24 cellular contexts compared by ENCODE assay signal in genomic region chr2:17542471-17542870, GRCh38. TPM values are rescaled to one million over a fixed set of nuclear protein-coding genes. Genes with fewer than 3 reads are reported as not detected.
A peak's percentile ranks its signal among the peaks of the same experiment; 100 is the strongest.
DNase-seq lines count a peak whose midpoint lies in the region; ATAC-seq, FAIRE-seq and TF ChIP-seq lines count a peak whose summit lies in the region.
"Had no signal": no experiment of that assay in that cellular context is flagged by ENCODE, and none has a peak within 500 bp of the region (broad histone marks: within the 10 kb centered on the region; RNA-seq: fewer than 3 reads in every experiment).

No MANE protein-coding gene starts in this region.

- no peak overlapping the region for H3K4ac ChIP-seq in mesendoderm (ENCODE audit: low read depth, low read length)

- peaks cover 52% of the 10 kb centered on the region for H3K4me1 ChIP-seq in HepG2 (ENCODE audit: insufficient read depth, low read length)
- H3K4me1 ChIP-seq in right lobe of liver: peaks cover 0 to 38% (median 2%) of the 10 kb centered on the region in 4 donors
- H3K4me1 ChIP-seq in esophagus squamous epithelium: peaks cover 0 to 84% (median 5%) of the 10 kb centered on the region in 3 donors
- H3K4me1 ChIP-seq in mesendoderm (ENCODE audit: control insufficient read depth, low read depth, low read length): peaks cover 13% of the 10 kb centered on the region
- H3K4me1 ChIP-seq in left ventricle myocardium inferior: peaks cover 36% of the 10 kb centered on the region
- H3K4me1 ChIP-seq in effector memory CD4-positive, alpha-beta T cell (ENCODE audit: control insufficient read depth, insufficient read depth, low read length, poor library complexity, severe bottlenecking): no peaks in the 10 kb centered on the region
- H3K4me1 ChIP-seq: BE2C had no signal

- peak overlapping the region; percentile 3 for H3K18ac ChIP-seq in mesendoderm (ENCODE audit: low read length)

- H4K8ac ChIP-seq in mesendoderm (ENCODE audit: low read depth, low read length): no peak overlapping the region

- CTCF ChIA-PET in HepG2 (lab: Yijun Ruan, JAX; ENCODE audit: low intra/inter-chr PET ratio, low total read pairs): no interaction called here

- TF ChIP-seq POLR2A in HepG2 (IDR thresholded peaks at IDR 0.05; ENCODE audit: insufficient read depth in 1 of 2, low read depth in 2 of 2, low read length in 2 of 2) (no peak), right lobe of liver (IDR thresholded peaks at IDR 0.05) (no peak), esophagus squamous epithelium (IDR thresholded peaks at IDR 0.05) (no peak)

- TF ChIP-seq CTCF in HepG2 (CRISPR knock-in tag; IDR thresholded peaks at IDR 0.05) (no peak), right lobe of liver (IDR thresholded peaks at IDR 0.05) (no peak), esophagus squamous epithelium (IDR thresholded peaks at IDR 0.05) (no peak), left ventricle myocardium inferior (IDR thresholded peaks at IDR 0.05; ENCODE audit: borderline replicate concordance) (no peak)

- H3K4me3 ChIP-seq in HepG2 (replicated peaks in 1 of 3; ENCODE audit: insufficient read depth in 1 of 3, low read depth in 2 of 3, low read length in 3 of 3) (peak overlapping the region; percentile 78 to 97 (median 83)), right lobe of liver (no peak overlapping the region), esophagus squamous epithelium (peak overlapping the region; percentile 42 to 72 (median 61)), mesendoderm (ENCODE audit: low read length) (no peak overlapping the region), left ventricle myocardium inferior (no peak overlapping the region)
- no peak overlapping the region for H3K4me3 ChIP-seq in effector memory CD4-positive, alpha-beta T cell (ENCODE audit: insufficient read depth, low read depth, low read length, poor library complexity, severe bottlenecking)
- H3K4me3 ChIP-seq: GM23248 had no signal

- no peak overlapping the region for H4K5ac ChIP-seq in mesendoderm (ENCODE audit: low read length)

- peak overlapping the region; percentile 43 for H2AK5ac ChIP-seq in mesendoderm (ENCODE audit: low read length)

- H3K27ac ChIP-seq in HepG2 (ENCODE audit: extremely low read length, insufficient read depth, low read length) (peak overlapping the region; percentile 94), right lobe of liver (no peak overlapping the region), esophagus squamous epithelium (peak overlapping the region in 3 of 4 donors; percentile 82 to 92 (median 88)), mesendoderm (ENCODE audit: low read depth, low read length) (no peak overlapping the region), left ventricle myocardium inferior (replicated peaks) (no peak overlapping the region)
- H3K27ac ChIP-seq in effector memory CD4-positive, alpha-beta T cell (ENCODE audit: insufficient read depth, low read length, poor library complexity, severe bottlenecking): no peak overlapping the region
- H3K27ac ChIP-seq: GM23248 had no signal

- DNase-seq in HepG2 (ENCODE audit: low spot score): no peak
- DNase-seq in right lobe of liver: no peak
- no peak for DNase-seq in esophagus squamous epithelium (lab: John Stamatoyannopoulos, UW)
- DNase-seq in mesendoderm: no peak
- no peak for DNase-seq in left ventricle myocardium inferior
- DNase-seq in effector memory CD4-positive, alpha-beta T cell: no peak
- DNase-seq: 8988T; BE2C; Calu3; CD4-positive, alpha-beta T cell; GM23248; NCI-H1105 treated with DMSO at 0.1 percent for 48 hours; NCI-H1694 treated with DMSO at 0.1 percent for 48 hours; NCI-H2107; NCI-H345; NCI-H526 treated with DMSO at 0.1 percent for 48 hours; NK-92 treated with Interleukin-12 subunit alpha and Interleukin-12 subunit beta, amount 100 ng/mL, for 24 hours; SHP77 treated with DMSO at 0.1 percent for 48 hours had no signal

- H3K9me3 ChIP-seq in HepG2 (ENCODE audit: low read length) (no peaks in the 10 kb centered on the region), right lobe of liver (no peaks in the 10 kb centered on the region), esophagus squamous epithelium (no peaks in the 10 kb centered on the region), left ventricle myocardium inferior (replicated peaks) (no peaks in the 10 kb centered on the region)
- H3K9me3 ChIP-seq in effector memory CD4-positive, alpha-beta T cell (ENCODE audit: control insufficient read depth, low read length): no peaks in the 10 kb centered on the region
- H3K9me3 ChIP-seq: BE2C had no signal

- intact Hi-C loops in HepG2 (cut with micrococcal nuclease; ENCODE audit: unreplicated experiment) (loop anchor here (5.0 kb wide), 1 partner anchor 210 kb away; the partner anchor contains the start of genes GEN1 and SMC6), right lobe of liver (cut with DNase I) (no loop called here), esophagus squamous epithelium (cut with DNase I) (no loop called here), left ventricle myocardium inferior (cut with micrococcal nuclease) (no loop called here)

- H3K56ac ChIP-seq in mesendoderm (ENCODE audit: low read length): peak overlapping the region; percentile 1

- TF ChIP-seq EP300 in HepG2 (IDR thresholded peaks at IDR 0.05; ENCODE audit: low read depth in 2 of 2, low read length in 2 of 2) (no peak), HepG2 (CRISPR knock-in tag; IDR thresholded peaks at IDR 0.05; ENCODE audit: borderline replicate concordance) (no peak)

- H3K36me3 ChIP-seq in HepG2 (replicated peaks in 1 of 2; ENCODE audit: control insufficient read depth in 1 of 2, insufficient read depth in 2 of 2, low read length in 2 of 2) (no peaks in the 10 kb centered on the region), right lobe of liver (no peaks in the 10 kb centered on the region), esophagus squamous epithelium (no peaks in the 10 kb centered on the region), mesendoderm (ENCODE audit: control insufficient read depth, insufficient read depth, low read length) (no peaks in the 10 kb centered on the region), left ventricle myocardium inferior (no peaks in the 10 kb centered on the region)
- no peaks in the 10 kb centered on the region for H3K36me3 ChIP-seq in effector memory CD4-positive, alpha-beta T cell (ENCODE audit: control insufficient read depth, insufficient read depth, low read length)
- H3K36me3 ChIP-seq: BE2C had no signal

- H3K79me2 ChIP-seq in HepG2 (ENCODE audit: insufficient read depth, low read length) (peaks cover 77% of the 10 kb centered on the region), mesendoderm (ENCODE audit: control insufficient read depth, insufficient read depth, low read length) (peaks cover 15% of the 10 kb centered on the region)

- H3K4me2 ChIP-seq in HepG2 (ENCODE audit: low read depth, low read length) (peak overlapping the region; percentile 97), mesendoderm (ENCODE audit: low read length) (no peak overlapping the region)

- no peak for TF ChIP-seq RAD21 in HepG2 (CRISPR knock-in tag; IDR thresholded peaks at IDR 0.05)

- in situ Hi-C loops in HepG2 (cut with HindIII; ENCODE audit: extremely low pct_ligation_motif_present, low pct_unique_long_range_greater_than_20kb): loop anchor here (5.0 to 10.0 kb wide), 3 partner anchors 52 to 212 kb away; partner anchors contain the start of genes GEN1 and SMC6

- no peak overlapping the region for H2AFZ ChIP-seq in HepG2 (ENCODE audit: low read length)
- H2AFZ ChIP-seq: GM23248 had no signal

- H3K27me3 ChIP-seq in HepG2 (ENCODE audit: control insufficient read depth in 1 of 2, insufficient read depth in 2 of 2, low read length in 2 of 2) (peaks cover 0 to 3% of the 10 kb centered on the region in 2 experiments; a peak in 1 of 5 replicates), right lobe of liver (no peaks in the 10 kb centered on the region), esophagus squamous epithelium (peaks cover 0 to 72% (median 0%) of the 10 kb centered on the region in 4 donors), mesendoderm (ENCODE audit: insufficient read depth, low read length, poor library complexity) (no peaks in the 10 kb centered on the region), left ventricle myocardium inferior (ENCODE audit: low read depth) (peaks cover 65% of the 10 kb centered on the region)
- H3K27me3 ChIP-seq in effector memory CD4-positive, alpha-beta T cell (replicated peaks; ENCODE audit: control insufficient read depth, insufficient read depth, low read length, poor library complexity, severe bottlenecking): peaks cover 6% of the 10 kb centered on the region

- H3K23ac ChIP-seq in mesendoderm (ENCODE audit: low read length): no peak overlapping the region

- WGBS in HepG2 (ENCODE audit: low lambda C conversion rate): 27% methylated on average over 2 of the region's 2 CpGs
- 63% methylated on average over 2 of the region's 2 CpGs for WGBS in right lobe of liver (ENCODE audit: insufficient coverage, low coverage, low lambda C conversion rate, missing lambda C conversion rate)
- WGBS in esophagus squamous epithelium, 2 donors: 29 to 49% methylated on average over 2 of the region's 2 CpGs
- no CpG with 5 or more reads among the region's 2 CpGs for WGBS in mesendoderm (ENCODE audit: extremely low coverage, insufficient coverage, low lambda C conversion rate)

- no peak overlapping the region for H2BK15ac ChIP-seq in mesendoderm (replicated peaks; ENCODE audit: low read depth)

- FAIRE-seq in HepG2 (lab: Jason Lieb, UNC): no peak

- POLR2A ChIA-PET in HepG2 (lab: Yijun Ruan, JAX): no interaction called here

- ATAC-seq in HepG2: no peak
- ATAC-seq in right lobe of liver: no peak
- no peak for ATAC-seq in GM21423 (IDR thresholded peaks at IDR 0.05; ENCODE audit: unreplicated experiment)
- no peak for ATAC-seq in HG03571 (IDR thresholded peaks at IDR 0.05; ENCODE audit: unreplicated experiment)
- ATAC-seq: SK-N-SH treated with all-trans-retinoic acid at 6 μM for 48 hours had no signal

- H4K20me1 ChIP-seq in HepG2 (ENCODE audit: insufficient read depth, low read length): no peaks in the 10 kb centered on the region

- H2BK5ac ChIP-seq in mesendoderm (ENCODE audit: low read length): no peak overlapping the region

- no peak overlapping the region for H2BK120ac ChIP-seq in mesendoderm (ENCODE audit: low read depth, low read length)

- BruUV-seq in HepG2 (replicated peaks; lab: Mats Ljungman, UMichigan): no TSS peak

- no peaks in the 10 kb centered on the region for H3K79me1 ChIP-seq in mesendoderm (ENCODE audit: low read length)

- peak overlapping the region; percentile 77 for H3K9ac ChIP-seq in HepG2 (ENCODE audit: insufficient read depth, low read depth, low read length)
- H3K9ac ChIP-seq in mesendoderm (ENCODE audit: low read length): no peak overlapping the region
- H3K9ac ChIP-seq: GM23248 had no signal

RNA-seq across cellular contexts. Expression of gene VSNL1, which starts 2.0 kb away (rescaled TPM):
- total RNA-seq in HepG2 (2016; rRNA removed; fragmentation: Illumina TruSeq; extraction: Trizol) (63.2 and 103 TPM in 2 replicates), right lobe of liver (10 to 100 TPM in 1 of 6 experiments, 1 to 10 TPM in 5; 2.1 to 12.1 (median 4.3) TPM), esophagus squamous epithelium (10 to 100 TPM; 39.1 to 88.3 (median 51.0) TPM), left ventricle myocardium inferior (15.8 TPM)
- total RNA-seq in HepG2 (2016; cell fraction: cytosol; rRNA removed; fragmentation: Illumina TruSeq; extraction: Trizol; ENCODE audit: low read depth): 11.8 and 12.1 TPM in 2 replicates
- 61.2 and 118 TPM in 2 replicates for total RNA-seq in HepG2 (2016; cell fraction: insoluble cytoplasmic fraction; rRNA removed; fragmentation: Illumina TruSeq; extraction: Trizol)
- total RNA-seq in HepG2 (2016; cell fraction: membrane; rRNA removed; fragmentation: Illumina TruSeq; extraction: Trizol): 28.5 and 29.9 TPM in 2 replicates
- 32.8 and 35.9 TPM in 2 replicates for total RNA-seq in HepG2 (2016; cell fraction: nucleus; rRNA removed; fragmentation: Illumina TruSeq; extraction: Trizol)
- polyA plus RNA-seq in HepG2 (2011; rRNA removed): 62.8 and 95.9 TPM in 2 replicates
- polyA plus RNA-seq in HepG2 (2011; cell fraction: cytosol; rRNA removed): 80.4 and 85.1 TPM in 2 replicates
- polyA plus RNA-seq in HepG2 (2011; cell fraction: nucleus; rRNA removed): 12.7 TPM in 2 replicates
- 72.6 and 115 TPM in 2 replicates for polyA plus RNA-seq in HepG2 (2012)
- polyA plus RNA-seq in HepG2 (2016; cell fraction: cytosol; fragmentation: Illumina TruSeq; extraction: Trizol; ENCODE audit: low read depth): 11.7 and 11.9 TPM in 2 replicates
- 147 and 163 TPM in 2 replicates for polyA plus RNA-seq in HepG2 (2016; cell fraction: insoluble cytoplasmic fraction; fragmentation: Illumina TruSeq; extraction: Trizol; ENCODE audit: low read depth)
- polyA plus RNA-seq in HepG2 (2016; cell fraction: membrane; fragmentation: Illumina TruSeq; extraction: Trizol; ENCODE audit: low read depth): 29.7 TPM in 2 replicates
- 39.4 and 45.5 TPM in 2 replicates for polyA plus RNA-seq in HepG2 (2016; cell fraction: nucleus; fragmentation: Illumina TruSeq; extraction: Trizol; ENCODE audit: insufficient read depth, low read depth)
- polyA minus RNA-seq in HepG2 (2011; rRNA and poly(A)+ RNA removed; ENCODE audit: low replicate concordance): 83.5 TPM in 1 of 2 replicates, not detected in the other
- polyA minus RNA-seq in HepG2 (2011; cell fraction: cytosol; rRNA and poly(A)+ RNA removed): 44.0 and 47.1 TPM in 2 replicates
- polyA minus RNA-seq in HepG2 (2011; cell fraction: nucleus; rRNA and poly(A)+ RNA removed): 39.8 and 52.0 TPM in 2 replicates
- 63.8 TPM for polyA plus RNA-seq in mesendoderm (2013, experiment 1 of 2)
- 66.9 TPM for polyA plus RNA-seq in mesendoderm (2013, experiment 2 of 2)
- total RNA-seq: Calu3; CD4-positive, alpha-beta T cell; OCI-LY7; RPMI7951 had no signal
- polyA plus RNA-seq: IgD-negative memory B cell had no signal

RNA-seq across cellular contexts. Expression of gene RAD51AP2, which starts 24.2 kb away (rescaled TPM):
- total RNA-seq in HepG2 (2016; rRNA removed; fragmentation: Illumina TruSeq; extraction: Trizol) (0.07 and 0.11 TPM in 2 replicates), right lobe of liver (under 1 TPM in 3 of 6 experiments, not detected in 3; 0.12 to 0.31 (median 0.22) TPM), esophagus squamous epithelium (under 1 TPM; 0.04 to 0.53 (median 0.26) TPM), left ventricle myocardium inferior (0.14 TPM)
- total RNA-seq in HepG2 (2016; cell fraction: cytosol; rRNA removed; fragmentation: Illumina TruSeq; extraction: Trizol; ENCODE audit: low read depth): not detected in 2 replicates
- total RNA-seq in HepG2 (2016; cell fraction: insoluble cytoplasmic fraction; rRNA removed; fragmentation: Illumina TruSeq; extraction: Trizol): 0.06 and 0.07 TPM in 2 replicates
- total RNA-seq in HepG2 (2016; cell fraction: membrane; rRNA removed; fragmentation: Illumina TruSeq; extraction: Trizol): 0.06 and 0.07 TPM in 2 replicates
- 0.25 and 0.34 TPM in 2 replicates for total RNA-seq in HepG2 (2016; cell fraction: nucleus; rRNA removed; fragmentation: Illumina TruSeq; extraction: Trizol)
- polyA plus RNA-seq in HepG2 (2011; rRNA removed): 0.05 and 0.12 TPM in 2 replicates
- 0.03 TPM in 1 of 2 replicates, not detected in the other for polyA plus RNA-seq in HepG2 (2011; cell fraction: cytosol; rRNA removed)
- 0.23 and 0.24 TPM in 2 replicates for polyA plus RNA-seq in HepG2 (2011; cell fraction: nucleus; rRNA removed)
- 0.15 and 0.21 TPM in 2 replicates for polyA plus RNA-seq in HepG2 (2012)
- not detected in 2 replicates for polyA plus RNA-seq in HepG2 (2016; cell fraction: cytosol; fragmentation: Illumina TruSeq; extraction: Trizol; ENCODE audit: low read depth)
- 0.12 TPM in 1 of 2 replicates, not detected in the other for polyA plus RNA-seq in HepG2 (2016; cell fraction: insoluble cytoplasmic fraction; fragmentation: Illumina TruSeq; extraction: Trizol; ENCODE audit: low read depth)
- 0.03 TPM in 1 of 2 replicates, not detected in the other for polyA plus RNA-seq in HepG2 (2016; cell fraction: membrane; fragmentation: Illumina TruSeq; extraction: Trizol; ENCODE audit: low read depth)
- 0.59 and 0.79 TPM in 2 replicates for polyA plus RNA-seq in HepG2 (2016; cell fraction: nucleus; fragmentation: Illumina TruSeq; extraction: Trizol; ENCODE audit: insufficient read depth, low read depth)
- not detected in 2 replicates for polyA minus RNA-seq in HepG2 (2011; rRNA and poly(A)+ RNA removed; ENCODE audit: low replicate concordance)
- not detected in 2 replicates for polyA minus RNA-seq in HepG2 (2011; cell fraction: cytosol; rRNA and poly(A)+ RNA removed)
- polyA minus RNA-seq in HepG2 (2011; cell fraction: nucleus; rRNA and poly(A)+ RNA removed): 0.77 and 1.1 TPM in 2 replicates
- polyA plus RNA-seq in mesendoderm (2013, experiment 1 of 2): 0.07 TPM
- polyA plus RNA-seq in mesendoderm (2013, experiment 2 of 2): 0.07 TPM
- total RNA-seq: Calu3; CD4-positive, alpha-beta T cell; GM23248; RPMI7951 had no signal
- polyA plus RNA-seq: GM23248, IgD-negative memory B cell had no signal

Comparison
In these comparisons a context has a peak if more than half of its experiments do, and no peak if none do; other contexts are left out.
1. H3K27ac ChIP-seq: peak in HepG2 (single experiment) and esophagus squamous epithelium (3 of 4); none in right lobe of liver (0 of 3), mesendoderm (single experiment), left ventricle myocardium inferior (single experiment) and effector memory CD4-positive, alpha-beta T cell (single experiment).
2. H3K4me3 ChIP-seq: peak in HepG2 (3 of 3) and esophagus squamous epithelium (4 of 4); none in right lobe of liver (0 of 3), mesendoderm (single experiment), left ventricle myocardium inferior (single experiment) and effector memory CD4-positive, alpha-beta T cell (single experiment).